Comparison of ENCODE assay signal across 30 cellular contexts in the genomic region with DNA sequence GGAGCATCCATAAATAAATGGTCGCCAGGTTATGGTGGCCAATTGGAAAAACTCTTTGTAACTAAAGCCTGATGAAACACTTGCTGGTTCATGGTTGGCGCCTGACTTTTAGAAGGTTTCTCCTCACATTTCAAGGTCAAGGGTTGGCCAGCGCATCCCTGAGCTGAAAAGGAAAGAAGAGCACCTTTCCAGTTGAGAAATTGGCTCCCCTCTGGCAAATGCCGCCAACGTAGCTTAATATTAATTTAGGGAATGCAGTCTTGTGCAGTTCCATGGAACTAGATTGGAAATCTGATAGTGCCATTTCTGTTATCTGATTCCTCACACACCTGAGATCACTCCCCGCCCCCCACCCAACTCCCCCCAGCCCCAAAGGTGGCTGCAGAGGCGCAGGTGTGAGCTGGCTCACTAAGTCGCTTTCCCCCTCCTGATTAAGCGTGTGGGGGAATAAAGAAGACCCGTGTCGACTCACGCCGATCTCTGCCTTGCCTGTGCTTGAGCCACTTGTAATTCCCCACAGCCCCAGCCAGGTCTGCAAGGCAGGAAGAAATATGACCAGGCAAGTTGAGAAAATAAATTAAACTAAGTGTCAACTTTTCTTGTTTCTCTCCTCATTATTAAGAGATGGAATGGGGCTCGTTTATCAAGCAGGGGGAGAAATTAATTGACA.
DNase-seq lines count a peak whose midpoint lies in the region; ATAC-seq and TF ChIP-seq lines count a peak whose summit lies in the region.
"Had no signal": no experiment of that assay in that cellular context is flagged by ENCODE, and none has a peak within 500 bp of the region (broad histone marks: within the 10 kb centered on the region; RNA-seq: fewer than 3 reads in every experiment).

No MANE protein-coding gene starts in this region.

- no peak for DNase-seq in activated T-cell treated with anti-CD3 and anti-CD28 coated beads, Interleukin-2, amount 50 U/mL, for 24 hours
- no peak for DNase-seq in activated T-cell treated with anti-CD3 and anti-CD28 coated beads, Interleukin-2, amount 50 U/mL, for 4 hours
- DNase-seq in NCI-H2171 (lab: John Stamatoyannopoulos, UW), result peak; percentile 90
- DNase-seq in thoracic aorta (ENCODE audit: low spot score), result no peak
- no peak for DNase-seq in HUDEP-2 (lab: John Stamatoyannopoulos, UW; ENCODE audit: unreplicated experiment in 76 of 76)
- DNase-seq: activated CD4-positive, alpha-beta memory T cell treated with anti-CD3 and anti-CD28 coated beads for 36 hours; activated CD4-positive, CD25-positive, alpha-beta regulatory T cell treated with anti-CD3 and anti-CD28 coated beads, Interleukin-2, amount 50 U/mL, for 72 hours; activated CD8-positive, alpha-beta memory T cell treated with anti-CD3 and anti-CD28 coated beads, Interleukin-2, amount 50 U/mL, for 4 hours; activated effector memory CD4-positive, alpha-beta T cell treated with Interleukin-2 at 50 U/mL for 16 hours; activated naive CD8-positive, alpha-beta T cell treated with anti-CD3 and anti-CD28 coated beads for 36 hours; Caco-2; central memory CD4-positive, alpha-beta T cell; dorsolateral prefrontal cortex; hypothalamus; immature natural killer cell; left lung; NCI-H1092; NCI-H2081 treated with DMSO at 0.1 percent for 48 hours; NCI-H82; stimulated activated CD4-positive, alpha-beta T cell treated with anti-CD3 and anti-CD28 coated beads, Interleukin-4, amount 100 ng/mL, for 4 hours; substantia nigra; T-helper 17 cell had no signal

- H3K27ac ChIP-seq in cingulate gyrus (ENCODE audit: low read depth, low read length) (peak overlapping the region; percentile 13), thoracic aorta (peak overlapping the region; percentile 47 to 76)
- H3K27ac ChIP-seq: BLaER1 treated with 17β-estradiol and CSF1 and Interleukin-3, amounts not matched to agents 10 nM and 100 nM; left lung; prostate gland; SK-N-MC had no signal

- no peaks in the 10 kb centered on the region for H3K9me3 Mint-ChIP-seq in activated T-cell treated with anti-CD3 and anti-CD28 coated beads, Interleukin-2, amount 50 U/mL, for 24 hours
- H3K9me3 Mint-ChIP-seq in activated T-cell treated with anti-CD3 and anti-CD28 coated beads, Interleukin-2, amount 50 U/mL, for 4 hours, result no peaks in the 10 kb centered on the region
- H3K9me3 Mint-ChIP-seq: activated CD4-positive, alpha-beta memory T cell treated with anti-CD3 and anti-CD28 coated beads for 36 hours; activated naive CD8-positive, alpha-beta T cell treated with anti-CD3 and anti-CD28 coated beads for 36 hours; immature natural killer cell; stimulated activated memory B cell treated with anti-CD40 and anti-IgM and Interleukin-4, amounts not matched to agents 10 μg/mL and 1 μg/mL and 100 μg/mL, for 72 hours had no signal

- H3K27me3 Mint-ChIP-seq in activated T-cell treated with anti-CD3 and anti-CD28 coated beads, Interleukin-2, amount 50 U/mL, for 24 hours, result no peaks in the 10 kb centered on the region
- H3K27me3 Mint-ChIP-seq in activated T-cell treated with anti-CD3 and anti-CD28 coated beads, Interleukin-2, amount 50 U/mL, for 4 hours (ENCODE audit: low read depth), result no peaks in the 10 kb centered on the region
- H3K27me3 Mint-ChIP-seq: activated CD4-positive, alpha-beta memory T cell treated with anti-CD3 and anti-CD28 coated beads for 36 hours; activated naive CD8-positive, alpha-beta T cell treated with anti-CD3 and anti-CD28 coated beads for 36 hours; stimulated activated memory B cell treated with anti-CD40 and anti-IgM and Interleukin-4, amounts not matched to agents 10 μg/mL and 1 μg/mL and 100 μg/mL, for 72 hours; T-helper 17 cell had no signal

- no peaks in the 10 kb centered on the region for H3K9me3 ChIP-seq in thoracic aorta
- H3K9me3 ChIP-seq: Caco-2, left lung, prostate gland had no signal

- peak overlapping the region; percentile 29 for H3K27ac Mint-ChIP-seq in activated T-cell treated with anti-CD3 and anti-CD28 coated beads, Interleukin-2, amount 50 U/mL, for 24 hours
- H3K27ac Mint-ChIP-seq: activated CD4-positive, alpha-beta memory T cell treated with anti-CD3 and anti-CD28 coated beads for 36 hours; activated naive CD8-positive, alpha-beta T cell treated with anti-CD3 and anti-CD28 coated beads for 36 hours; immature natural killer cell; stimulated activated memory B cell treated with anti-CD40 and anti-IgM and Interleukin-4, amounts not matched to agents 10 μg/mL and 1 μg/mL and 100 μg/mL, for 72 hours; T-helper 17 cell had no signal

- H3K27me3 ChIP-seq in thoracic aorta (replicated peaks; ENCODE audit: insufficient read depth), result no peaks in the 10 kb centered on the region
- H3K27me3 ChIP-seq: BLaER1 treated with 17β-estradiol and CSF1 and Interleukin-3, amounts not matched to agents 10 nM and 100 nM; dorsolateral prefrontal cortex; left lung had no signal

- no peak for ATAC-seq in activated T-cell treated with anti-CD3 and anti-CD28 coated beads, Interleukin-2, amount 50 U/mL, for 4 hours
- no peak for ATAC-seq in thoracic aorta (ENCODE audit: insufficient number of reproducible peaks, low FRiP score, low read depth)
- ATAC-seq in HG02973 (IDR thresholded peaks at IDR 0.05; ENCODE audit: unreplicated experiment), result no peak
- ATAC-seq in GM21786 (IDR thresholded peaks at IDR 0.05; ENCODE audit: unreplicated experiment), result no peak
- ATAC-seq: left lung; sciatic nerve; stimulated activated memory B cell treated with anti-CD40 and anti-IgM and Interleukin-4, amounts not matched to agents 10 μg/mL and 1 μg/mL and 100 μg/mL, for 72 hours; T-helper 17 cell had no signal

- H3K4me3 Mint-ChIP-seq in activated T-cell treated with anti-CD3 and anti-CD28 coated beads, Interleukin-2, amount 50 U/mL, for 24 hours, result no peak overlapping the region
- no peak overlapping the region for H3K4me3 Mint-ChIP-seq in activated T-cell treated with anti-CD3 and anti-CD28 coated beads, Interleukin-2, amount 50 U/mL, for 4 hours
- H3K4me3 Mint-ChIP-seq: activated CD4-positive, alpha-beta memory T cell treated with anti-CD3 and anti-CD28 coated beads for 36 hours; activated naive CD8-positive, alpha-beta T cell treated with anti-CD3 and anti-CD28 coated beads for 36 hours; immature natural killer cell; stimulated activated memory B cell treated with anti-CD40 and anti-IgM and Interleukin-4, amounts not matched to agents 10 μg/mL and 1 μg/mL and 100 μg/mL, for 72 hours; T-helper 17 cell had no signal

- TF ChIP-seq CTCF in thoracic aorta (IDR thresholded peaks at IDR 0.05), result no peak

- peaks cover 34 to 56% of the 10 kb centered on the region in 2 donors for H3K4me1 ChIP-seq in thoracic aorta (ENCODE audit: control insufficient read depth in 1 of 2, low read depth in 2 of 2)
- H3K4me1 ChIP-seq: Caco-2, left lung, prostate gland had no signal

- peaks cover 9% of the 10 kb centered on the region for H3K4me1 Mint-ChIP-seq in activated T-cell treated with anti-CD3 and anti-CD28 coated beads, Interleukin-2, amount 50 U/mL, for 24 hours (ENCODE audit: low read depth)
- H3K4me1 Mint-ChIP-seq in activated T-cell treated with anti-CD3 and anti-CD28 coated beads, Interleukin-2, amount 50 U/mL, for 4 hours (ENCODE audit: low read depth), result no peaks in the 10 kb centered on the region
- H3K4me1 Mint-ChIP-seq: immature natural killer cell; stimulated activated memory B cell treated with anti-CD40 and anti-IgM and Interleukin-4, amounts not matched to agents 10 μg/mL and 1 μg/mL and 100 μg/mL, for 72 hours had no signal

- H3K36me3 Mint-ChIP-seq in activated T-cell treated with anti-CD3 and anti-CD28 coated beads, Interleukin-2, amount 50 U/mL, for 24 hours (ENCODE audit: low read depth), result peaks cover 8% of the 10 kb centered on the region
- peaks cover 5% of the 10 kb centered on the region for H3K36me3 Mint-ChIP-seq in activated T-cell treated with anti-CD3 and anti-CD28 coated beads, Interleukin-2, amount 50 U/mL, for 4 hours (ENCODE audit: insufficient read depth)
- H3K36me3 Mint-ChIP-seq: activated CD4-positive, alpha-beta memory T cell treated with anti-CD3 and anti-CD28 coated beads for 36 hours; activated naive CD8-positive, alpha-beta T cell treated with anti-CD3 and anti-CD28 coated beads for 36 hours; immature natural killer cell; stimulated activated memory B cell treated with anti-CD40 and anti-IgM and Interleukin-4, amounts not matched to agents 10 μg/mL and 1 μg/mL and 100 μg/mL, for 72 hours had no signal

- H3K4me3 ChIP-seq in thoracic aorta, result no peak overlapping the region
- H3K4me3 ChIP-seq: BLaER1 treated with 17β-estradiol and CSF1 and Interleukin-3, amounts not matched to agents 10 nM and 100 nM; dorsolateral prefrontal cortex; left lung; prostate gland; SK-N-MC had no signal

- H3K36me3 ChIP-seq in thoracic aorta, result no peaks in the 10 kb centered on the region
- H3K36me3 ChIP-seq: left lung, prostate gland had no signal
